ENCODE assay signal across 9 cellular contexts in the genomic region with DNA sequence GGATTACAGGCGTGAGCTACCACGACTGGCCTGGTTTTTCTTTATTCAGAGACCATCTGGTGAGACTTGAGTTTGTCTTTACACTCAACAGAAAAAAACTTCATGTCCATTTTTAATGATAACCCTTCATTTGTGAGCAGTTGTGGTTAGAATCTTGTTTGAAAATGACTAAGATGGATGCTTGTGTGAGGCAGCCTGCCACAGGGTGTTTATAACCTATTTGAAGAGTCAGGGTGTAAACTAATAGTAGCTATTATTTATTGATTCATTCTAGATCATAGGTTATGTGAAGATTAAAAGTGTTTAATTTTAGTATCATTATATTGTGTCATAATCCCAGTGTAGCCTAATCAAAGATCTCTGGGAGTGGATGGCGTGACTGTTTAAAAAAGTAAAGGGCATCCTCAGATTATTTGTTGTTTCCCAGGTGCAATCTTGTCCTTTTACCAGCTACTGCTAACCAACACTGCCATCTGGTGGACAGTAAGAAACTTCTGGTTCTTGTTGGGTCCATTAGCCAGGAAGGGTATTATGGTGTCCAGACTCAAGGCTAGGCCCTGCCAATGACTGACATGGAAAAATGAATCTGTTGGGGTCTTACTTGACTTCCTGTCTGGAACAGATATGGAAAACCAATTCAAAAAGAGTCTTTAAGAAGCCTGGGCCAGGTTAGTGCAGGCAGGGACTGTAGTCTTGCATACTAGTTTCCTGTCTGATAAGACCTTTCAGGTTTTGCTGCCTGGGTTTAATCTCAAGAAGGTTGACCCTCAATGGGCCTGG. TPM values are rescaled to one million over a fixed set of nuclear protein-coding genes. Genes with fewer than 3 reads are reported as not detected.
DNase-seq lines count a peak whose midpoint lies in the region; ATAC-seq and TF ChIP-seq lines count a peak whose summit lies in the region.
"Had no signal": no experiment of that assay in that cellular context is flagged by ENCODE, and none has a peak within 500 bp of the region (broad histone marks: within the 10 kb centered on the region; RNA-seq: fewer than 3 reads in every experiment).

No MANE protein-coding gene starts in this region.

- ATAC-seq in left cardiac atrium: peak; percentile 74 to 78

- H3K9ac ChIP-seq in GM23248 (no peak overlapping the region), adipocyte (ENCODE audit: low read length) (no peak overlapping the region)
- H3K9ac ChIP-seq: BLaER1 had no signal

- no peaks in the 10 kb centered on the region for H3K9me3 ChIP-seq in GM23248 (ENCODE audit: low read depth)
- no peaks in the 10 kb centered on the region for H3K9me3 ChIP-seq in PC-9 (ENCODE audit: insufficient read depth, low read depth)
- no peaks in the 10 kb centered on the region for H3K9me3 ChIP-seq in adipocyte (ENCODE audit: control insufficient read depth, low read length)
- H3K9me3 ChIP-seq: BLaER1 had no signal

- intact Hi-C loops in PC-9 (cut with micrococcal nuclease; ENCODE audit: unreplicated experiment): loop anchor here (1.0 to 5.0 kb wide), 6 partner anchors 153 to 1121 kb away; no protein-coding TSS in a partner anchor
- intact Hi-C loops in left cardiac atrium (cut with DNase I): loop anchor here (5.0 kb wide), 3 partner anchors 341 to 721 kb away; a partner anchor contains a TSS

- H3K4me2 ChIP-seq in GM23248 (ENCODE audit: unreplicated experiment) (no peak overlapping the region), PC-9 (no peak overlapping the region)
- H3K4me2 ChIP-seq: BLaER1 had no signal

- H4K20me1 ChIP-seq in GM23248 (ENCODE audit: insufficient read depth) (0 out of 2 replicates have a peak, but pooled peaks cover 5% of the 10 kb centered on the region), PC-9 (ENCODE audit: insufficient read depth) (peaks cover 15% of the 10 kb centered on the region)

- no peaks in the 10 kb centered on the region for H3K9me2 ChIP-seq in GM23248 (ENCODE audit: insufficient read depth)
- H3K9me2 ChIP-seq in PC-9 (ENCODE audit: insufficient read depth): no peaks in the 10 kb centered on the region

- TF ChIP-seq CTCF in PC-9 (conservative IDR thresholded peaks at IDR 0.05) (peak; percentile 95), retinal pigment epithelial cell (conservative IDR thresholded peaks at IDR 0.05; ENCODE audit: low read depth, low read length) (peak; percentile 80)

- H3K4me3 ChIP-seq in GM23248: no peak overlapping the region
- no peak overlapping the region for H3K4me3 ChIP-seq in PC-9
- no peak overlapping the region for H3K4me3 ChIP-seq in adipocyte (ENCODE audit: low read length)
- no peak overlapping the region for H3K4me3 ChIP-seq in retinal pigment epithelial cell (ENCODE audit: low read length)
- H3K4me3 ChIP-seq: BLaER1 had no signal

- 46 to 49% methylated on average over 3 of the region's 3 CpGs for WGBS in GM23248 (ENCODE audit: low coverage in 1 of 2, low lambda C conversion rate in 2 of 2, missing lambda C conversion rate in 2 of 2), 2 experiments

- H2AFZ ChIP-seq in GM23248: no peak overlapping the region
- no peak overlapping the region for H2AFZ ChIP-seq in PC-9

- DNase-seq in SIG-M5 treated with dmso at 0.1 percent for 504 hours (lab: John Stamatoyannopoulos, UW; ENCODE audit: unreplicated experiment) (peak; percentile 69), SIG-M5 (lab: John Stamatoyannopoulos, UW) (no peak), GM23248 (peak; percentile 90), LHCN-M2 (ENCODE audit: low read depth) (peak; percentile 83), PC-9 (peak; percentile 39 to 76), adipocyte (ENCODE audit: low read depth) (peak; percentile 89), left cardiac atrium (no peak), retinal pigment epithelial cell (ENCODE audit: low read depth) (peak; percentile 66)

- H3K36me3 ChIP-seq in GM23248 (ENCODE audit: low read depth): peaks cover 22% of the 10 kb centered on the region
- H3K36me3 ChIP-seq in PC-9 (ENCODE audit: low read depth): peaks cover 4% of the 10 kb centered on the region; the same call in 1 of the 2 replicates
- H3K36me3 ChIP-seq in adipocyte (ENCODE audit: control insufficient read depth, insufficient read depth, low read length, severe bottlenecking): peaks cover 26% of the 10 kb centered on the region

- H3K27me3 ChIP-seq in GM23248 (replicated peaks; ENCODE audit: insufficient read depth) (no peaks in the 10 kb centered on the region), PC-9 (ENCODE audit: insufficient read depth, low read depth) (no peaks in the 10 kb centered on the region), adipocyte (replicated peaks; ENCODE audit: control insufficient read depth, insufficient read depth, low read length) (no peaks in the 10 kb centered on the region)
- H3K27me3 ChIP-seq: BLaER1 had no signal

- H3F3A ChIP-seq in GM23248 (ENCODE audit: insufficient read depth): peaks cover 56% of the 10 kb centered on the region
- H3F3A ChIP-seq in PC-9 (ENCODE audit: insufficient read depth, low read depth): peaks cover 5% of the 10 kb centered on the region; the same call in 1 of the 2 replicates

- 0 out of 2 replicates have a peak overlapping the region, but pooled peaks have one; percentile 1 for H3K27ac ChIP-seq in GM23248
- 0 out of 2 replicates have a peak overlapping the region, but pooled peaks have one; percentile 3 for H3K27ac ChIP-seq in PC-9
- H3K27ac ChIP-seq: BLaER1 had no signal

- BruUV-seq in PC-9 (replicated peaks; lab: Mats Ljungman, UMichigan): no TSS peak

- CTCF ChIA-PET in PC-9 (lab: Charles Lee): interaction anchor here (0.8 to 2.0 kb wide), 5 partner anchors 9 to 893 kb away, joined by 4 to 11 read pairs (median 6); no protein-coding TSS in a partner anchor

- POLR2A ChIA-PET in PC-9 (lab: Charles Lee; ENCODE audit: unreplicated experiment): interaction anchor here (0.7 kb wide), 2 partner anchors 283 to 397 kb away, joined by 3 to 4 read pairs; no protein-coding TSS in a partner anchor

- H3K4me1 ChIP-seq in GM23248 (ENCODE audit: insufficient read depth) (peaks cover 17% of the 10 kb centered on the region), PC-9 (replicated peaks; ENCODE audit: insufficient read depth) (no peaks in the 10 kb centered on the region), adipocyte (ENCODE audit: control insufficient read depth, insufficient read depth, low read length) (peaks cover 18% of the 10 kb centered on the region)

- in situ Hi-C loops in GM23248 (cut with MboI): loop anchor here (10.0 kb wide), 2 partner anchors 153 to 563 kb away; no protein-coding TSS in a partner anchor

- H3K79me2 ChIP-seq in GM23248 (ENCODE audit: insufficient read depth) (peaks cover 27% of the 10 kb centered on the region), PC-9 (ENCODE audit: low read depth) (no peaks in the 10 kb centered on the region)

RNA-seq across cellular contexts. Expression of a gene that starts 24.9 kb away (rescaled TPM):
- total RNA-seq in GM23248 (2014; rRNA removed; shearing (Covaris generic)): 31.7 and 31.8 TPM in 2 replicates
- polyA plus RNA-seq in GM23248 (2016; fragmentation: Nextera tagmentation; extraction: Ambion mirVana): 61.6 and 64.0 TPM in 2 replicates
- total RNA-seq in LHCN-M2 (2014; rRNA removed) (17.4 and 22.1 TPM in 2 replicates), PC-9 (2021) (14.7 and 22.1 TPM in 2 replicates), left cardiac atrium (10 to 100 TPM; 12.7 to 18.7 TPM)
- 15.9 TPM for polyA plus RNA-seq in LHCN-M2 (2012)

Comparison
In these comparisons a context has a peak if more than half of its experiments do, and no peak if none do; other contexts are left out.
1. DNase-seq: peak in SIG-M5 treated with dmso at 0.1 percent for 504 hours (single experiment), GM23248 (single experiment), LHCN-M2 (single experiment), PC-9 (2 of 2), adipocyte (single experiment) and retinal pigment epithelial cell (single experiment); none in SIG-M5 (single experiment) and left cardiac atrium (single experiment).